Comparison of ENCODE assay signal across 2 cellular contexts in genomic region chr2:113604085-113604477, GRCh38.
TF ChIP-seq lines count a peak whose summit lies in the region.
"Not testable (repeated sequence)": the region's sequence is repeated elsewhere in the genome, so short reads cannot be mapped to it uniquely, and the experiment has no call there.

No MANE protein-coding gene starts in this region.

TF ChIP-seq in A549, 52 proteins besides CTCF, POLR2A, EP300 and RAD21 (continued from another document):
- TF ChIP-seq HOXB13 (CRISPR knock-in tag; IDR thresholded peaks at IDR 0.05; ENCODE audit: low read depth), result peak; percentile 62; the same call in 1 of the 2 replicates
- peak; percentile 85 for TF ChIP-seq MAX (IDR thresholded peaks at IDR 0.05)
- peak; percentile 22; the same call in 1 of the 3 replicates for TF ChIP-seq BCL3 (IDR thresholded peaks at IDR 0.05)
- peak; percentile 78 for TF ChIP-seq SMC3 (IDR thresholded peaks at IDR 0.05)
- TF ChIP-seq CHD2 (IDR thresholded peaks at IDR 0.05; ENCODE audit: low read length, partially characterized antibody), result peak; percentile 13
- TF ChIP-seq PHF8 (IDR thresholded peaks at IDR 0.05; ENCODE audit: borderline replicate concordance, low read depth), result peak; percentile 48; the same call in 1 of the 2 replicates
- TF ChIP-seq HOXB5 (CRISPR knock-in tag; IDR thresholded peaks at IDR 0.05), result peak; percentile 74
- TF ChIP-seq GATA3 (IDR thresholded peaks at IDR 0.05; ENCODE audit: borderline replicate concordance), result peak; percentile 75
- TF ChIP-seq FOSL2 (IDR thresholded peaks at IDR 0.05), result not testable (repeated sequence)
- TF ChIP-seq FOSL2 (CRISPR knock-in tag; IDR thresholded peaks at IDR 0.05), result peak; percentile 30; the same call in 1 of the 2 replicates
- peak; percentile 69; the same call in 1 of the 2 replicates for TF ChIP-seq ATOH8 (CRISPR knock-in tag; IDR thresholded peaks at IDR 0.05; ENCODE audit: low read depth)

TF ChIP-seq in K562, 482 proteins besides CTCF, POLR2A, EP300 and RAD21 (continued from another document and continues in another):
- TF ChIP-seq ZBTB33 (CRISPR knock-in tag; IDR thresholded peaks at IDR 0.05), result peak; percentile 98
- TF ChIP-seq ZNF511 (CRISPR knock-in tag; IDR thresholded peaks at IDR 0.05), result peak; percentile 51; the same call in 1 of the 2 replicates
- TF ChIP-seq NONO (IDR thresholded peaks at IDR 0.05; ENCODE audit: low read depth in 2 of 2, low read length in 1 of 2), result peak in 1 of 2 experiments; percentile 87; a peak in 1 of 4 replicates
- TF ChIP-seq SMC3 (conservative IDR thresholded peaks at IDR 0.05; ENCODE audit: insufficient read depth, low read depth, low read length), result peak; percentile 91
- TF ChIP-seq ZFX (CRISPR knock-in tag; IDR thresholded peaks at IDR 0.05), result peak; percentile 58; the same call in 1 of the 2 replicates
- peak; percentile 69 for TF ChIP-seq RBFOX2 (IDR thresholded peaks at IDR 0.05; ENCODE audit: low read depth, low read length)
- TF ChIP-seq CREM (IDR thresholded peaks at IDR 0.05; ENCODE audit: low read depth), result peak; percentile 41; the same call in 1 of the 2 replicates
- peak in 1 of 2 experiments; percentile 97; a peak in 2 of 4 replicates for TF ChIP-seq MLLT1 (IDR thresholded peaks at IDR 0.05)
- TF ChIP-seq POLR2G (IDR thresholded peaks at IDR 0.05; ENCODE audit: low read depth, low read length), result 0 out of 2 replicates have a peak, but pooled peaks have one; percentile 27
- TF ChIP-seq TBL1XR1 (IDR thresholded peaks at IDR 0.05; ENCODE audit: low read length in 2 of 2), result peak in 1 of 2 experiments; percentile 56; a peak in 1 of 4 replicates
- peak; percentile 86 for TF ChIP-seq PRPF4 (IDR thresholded peaks at IDR 0.05; ENCODE audit: insufficient read depth, low read depth, low read length, poor library complexity, severe bottlenecking)
- peak; percentile 74 for TF ChIP-seq SMAD4 (CRISPR knock-in tag; conservative IDR thresholded peaks at IDR 0.05)
- 0 out of 2 replicates have a peak, but pooled peaks have one; percentile 43 for TF ChIP-seq ATF2 (CRISPR knock-in tag; IDR thresholded peaks at IDR 0.05)
- TF ChIP-seq POLR2AphosphoS5 (IDR thresholded peaks at IDR 0.05; ENCODE audit: control insufficient read depth, insufficient read depth, low read depth, low read length), result peak; percentile 47; the same call in 1 of the 2 replicates
- TF ChIP-seq ATF7 (IDR thresholded peaks at IDR 0.05), result peak; percentile 41; the same call in 1 of the 2 replicates
- TF ChIP-seq L3MBTL2 (IDR thresholded peaks at IDR 0.05), result peak; percentile 29; the same call in 1 of the 2 replicates
- TF ChIP-seq DEAF1 (CRISPR knock-in tag; IDR thresholded peaks at IDR 0.05), result peak; percentile 92
- peak in 1 of 2 experiments; percentile 77; a peak in 2 of 4 replicates for TF ChIP-seq ZNF639 (CRISPR knock-in tag; conservative IDR thresholded peaks at IDR 0.05 in 1 of 2, IDR thresholded peaks at IDR 0.05 in 1 of 2)
- TF ChIP-seq FOXM1 (IDR thresholded peaks at IDR 0.05; ENCODE audit: low read depth); JUND (tag; IDR thresholded peaks at IDR 0.05; ENCODE audit: borderline replicate concordance, low read depth, low read length): not testable (repeated sequence)
- 0 out of 2 replicates have a peak, but pooled peaks have one; percentile 25 for TF ChIP-seq FOXM1 (CRISPR knock-in tag; IDR thresholded peaks at IDR 0.05; ENCODE audit: low read depth)
- TF ChIP-seq JUND (IDR thresholded peaks at IDR 0.05; ENCODE audit: borderline replicate concordance, low read depth, low read length), result peak; percentile 46; the same call in 1 of the 2 replicates
- TF ChIP-seq RB1 (IDR thresholded peaks at IDR 0.05; ENCODE audit: low read depth), result peak; percentile 92
- TF ChIP-seq ZNF431 (CRISPR knock-in tag; IDR thresholded peaks at IDR 0.05), result peak; percentile 58; the same call in 1 of the 2 replicates
- peak; percentile 64 to 70; a peak in 3 of 4 replicates for TF ChIP-seq MAZ (CRISPR knock-in tag; conservative IDR thresholded peaks at IDR 0.05 in 1 of 2, IDR thresholded peaks at IDR 0.05 in 1 of 2)
- peak; percentile 67 for TF ChIP-seq ARID4B (CRISPR knock-in tag; IDR thresholded peaks at IDR 0.05)
- peak; percentile 48; the same call in 1 of the 2 replicates for TF ChIP-seq CBX5 (IDR thresholded peaks at IDR 0.05; ENCODE audit: borderline replicate concordance, low read depth)
- 0 out of 2 replicates have a peak, but pooled peaks have one; percentile 83 for TF ChIP-seq RBM14 (IDR thresholded peaks at IDR 0.05; ENCODE audit: borderline replicate concordance, insufficient read depth, low read depth, low read length)
- TF ChIP-seq ZNF232 (CRISPR knock-in tag; IDR thresholded peaks at IDR 0.05), result peak; percentile 44; the same call in 1 of the 2 replicates
- 0 out of 2 replicates have a peak, but pooled peaks have one; percentile 71 for TF ChIP-seq NR1H2 (CRISPR knock-in tag; IDR thresholded peaks at IDR 0.05)
- TF ChIP-seq ZBTB7A (IDR thresholded peaks at IDR 0.05; ENCODE audit: borderline replicate concordance, control insufficient read depth, low read depth, low read length), result peak; percentile 17; the same call in 1 of the 2 replicates
- 0 out of 2 replicates have a peak, but pooled peaks have one; percentile 61 for TF ChIP-seq CBFB (CRISPR knock-in tag; IDR thresholded peaks at IDR 0.05)
- TF ChIP-seq AFF4 (CRISPR knock-in tag; IDR thresholded peaks at IDR 0.05), result peak; percentile 68; the same call in 1 of the 2 replicates
- TF ChIP-seq SOX6 (IDR thresholded peaks at IDR 0.05), result peak; percentile 43; the same call in 1 of the 2 replicates
- TF ChIP-seq ARID2 (IDR thresholded peaks at IDR 0.05), result 0 out of 2 replicates have a peak, but pooled peaks have one; percentile 16
